8 cellular contexts compared by ENCODE assay signal in genomic region chr11:118912742-118913410, GRCh38. TPM values are rescaled to one million over a fixed set of nuclear protein-coding genes. Genes with fewer than 3 reads are reported as not detected.
DNase-seq lines count a peak whose midpoint lies in the region; ATAC-seq and TF ChIP-seq lines count a peak whose summit lies in the region.

No MANE protein-coding gene starts in this region.

- no peak for TF ChIP-seq CTCF in activated CD8-positive, alpha-beta T cell treated with anti-CD3 and anti-CD28 coated beads for 36 hours (IDR thresholded peaks at IDR 0.05)
- TF ChIP-seq CTCF in testis (IDR thresholded peaks at IDR 0.05), result no peak

- H3K4me1 ChIP-seq in testis, result peaks cover 100% of the 10 kb centered on the region

- no peaks in the 10 kb centered on the region for H3K27me3 Mint-ChIP-seq in activated CD4-positive, alpha-beta T cell treated with anti-CD3 and anti-CD28 coated beads, Interleukin-2, amount 10 ng/mL, durations not matched to agents 24 days and 14 days
- H3K27me3 Mint-ChIP-seq in activated CD8-positive, alpha-beta T cell treated with anti-CD3 and anti-CD28 coated beads for 36 hours, result no peaks in the 10 kb centered on the region

- peaks cover 72% of the 10 kb centered on the region for H3K4me1 Mint-ChIP-seq in activated CD4-positive, alpha-beta T cell treated with anti-CD3 and anti-CD28 coated beads, Interleukin-2, amount 10 ng/mL, durations not matched to agents 24 days and 14 days
- H3K4me1 Mint-ChIP-seq in activated CD8-positive, alpha-beta T cell treated with anti-CD3 and anti-CD28 coated beads for 36 hours (ENCODE audit: low read depth), result peaks cover 77% of the 10 kb centered on the region

- peak overlapping the region; percentile 82 for H3K4me3 Mint-ChIP-seq in activated CD4-positive, alpha-beta T cell treated with anti-CD3 and anti-CD28 coated beads, Interleukin-2, amount 10 ng/mL, durations not matched to agents 24 days and 14 days
- peak overlapping the region; percentile 81 for H3K4me3 Mint-ChIP-seq in activated CD8-positive, alpha-beta T cell treated with anti-CD3 and anti-CD28 coated beads for 36 hours

- no peak for TF ChIP-seq POLR2A in testis (IDR thresholded peaks at IDR 0.05)

- CTCF ChIA-PET in activated CD8-positive, alpha-beta T cell treated with anti-CD3 and anti-CD28 coated beads for 36 hours (lab: Charles Lee), result interaction anchor here (0.6 to 3.6 kb wide), 11 partner anchors 24 to 254 kb away, joined by 3 to 17 read pairs (median 3); partner anchors contain the start of genes DDX6 and VPS11

- no peak for ATAC-seq in activated CD8-positive, alpha-beta T cell treated with anti-CD3 and anti-CD28 coated beads for 36 hours
- ATAC-seq in HG02885 (IDR thresholded peaks at IDR 0.05; ENCODE audit: poor library complexity, unreplicated experiment), result no peak

- intact Hi-C loops in activated CD4-positive, alpha-beta T cell treated with anti-CD3 and anti-CD28 coated beads, Interleukin-2, amount 10 ng/mL, durations not matched to agents 24 days and 14 days (cut with micrococcal nuclease), result loop anchor here (5.0 kb wide), 1 partner anchor 424 kb away; no protein-coding TSS in a partner anchor
- intact Hi-C loops in activated CD8-positive, alpha-beta T cell treated with anti-CD3 and anti-CD28 coated beads for 36 hours (cut with micrococcal nuclease), result loop anchor here (2.0 kb wide), 1 partner anchor 18 kb away; no protein-coding TSS in a partner anchor
- intact Hi-C loops in testis (cut with DNase I; ENCODE audit: low total_unique reads), result no loop called here

- POLR2A ChIA-PET in activated CD8-positive, alpha-beta T cell treated with anti-CD3 and anti-CD28 coated beads for 36 hours (lab: Charles Lee), result interaction anchor here (0.5 to 2.5 kb wide), 10 partner anchors 18 to 179 kb away, joined by 3 to 23 read pairs (median 4); partner anchors contain the start of genes CENATAC and DDX6

- no peak overlapping the region for H3K4me3 ChIP-seq in testis

- 33 to 67% methylated on average over 3 to 12 of the region's 12 CpGs for WGBS in testis, 2 donors

- no peaks in the 10 kb centered on the region for H3K27me3 ChIP-seq in testis

- H3K9me3 ChIP-seq in testis, result no peaks in the 10 kb centered on the region

- peak overlapping the region; percentile 83 to 94 for H3K27ac ChIP-seq in testis

- H3K36me3 ChIP-seq in testis (ENCODE audit: low read depth, missing control alignments), result no peaks in the 10 kb centered on the region

- H3K36me3 Mint-ChIP-seq in activated CD4-positive, alpha-beta T cell treated with anti-CD3 and anti-CD28 coated beads, Interleukin-2, amount 10 ng/mL, durations not matched to agents 24 days and 14 days (ENCODE audit: low read depth), result peaks cover 17% of the 10 kb centered on the region
- H3K36me3 Mint-ChIP-seq in activated CD8-positive, alpha-beta T cell treated with anti-CD3 and anti-CD28 coated beads for 36 hours (ENCODE audit: low read depth), result peaks cover 7% of the 10 kb centered on the region

- peak overlapping the region; percentile 93 for H3K27ac Mint-ChIP-seq in activated CD4-positive, alpha-beta T cell treated with anti-CD3 and anti-CD28 coated beads, Interleukin-2, amount 10 ng/mL, durations not matched to agents 24 days and 14 days
- peak overlapping the region; percentile 99 for H3K27ac Mint-ChIP-seq in activated CD8-positive, alpha-beta T cell treated with anti-CD3 and anti-CD28 coated beads for 36 hours

- DNase-seq in activated CD4-positive, alpha-beta T cell treated with anti-CD3 and anti-CD28 coated beads, Interleukin-2, amount 10 ng/mL, durations not matched to agents 24 days and 14 days, result peak; percentile 75
- DNase-seq in activated CD4-positive, alpha-beta T cell treated with anti-CD3 and anti-CD28 coated beads for 1 hour, result no peak
- peak; percentile 79 for DNase-seq in activated CD8-positive, alpha-beta T cell treated with anti-CD3 and anti-CD28 coated beads for 36 hours
- DNase-seq in islet precursor cell (peak; percentile 81), testis (no peak), NCI-H774 (lab: John Stamatoyannopoulos, UW) (no peak), medulla oblongata (ENCODE audit: extremely low spot score) (no peak)

- no peaks in the 10 kb centered on the region for H3K9me3 Mint-ChIP-seq in activated CD4-positive, alpha-beta T cell treated with anti-CD3 and anti-CD28 coated beads, Interleukin-2, amount 10 ng/mL, durations not matched to agents 24 days and 14 days
- H3K9me3 Mint-ChIP-seq in activated CD8-positive, alpha-beta T cell treated with anti-CD3 and anti-CD28 coated beads for 36 hours, result no peaks in the 10 kb centered on the region

RNA-seq across cellular contexts. Expression of gene BCL9L, which starts 12.8 kb away (rescaled TPM):
- 25.1 and 28.5 TPM in 2 replicates for total RNA-seq in activated CD4-positive, alpha-beta T cell treated with anti-CD3 and anti-CD28 coated beads, Interleukin-2, amount 10 ng/mL, durations not matched to agents 24 days and 14 days
- 10 to 100 TPM; 35.9 to 38.8 TPM for total RNA-seq in activated CD8-positive, alpha-beta T cell treated with anti-CD3 and anti-CD28 coated beads for 36 hours
- 10 to 100 TPM; 37.0 to 38.9 TPM for total RNA-seq in testis
- 30.7 TPM for polyA plus RNA-seq in testis (ENCODE audit: insufficient read depth, low read depth, low replicate concordance)

RNA-seq across cellular contexts. Expression of gene CXCR5, which starts 29.2 kb away (rescaled TPM):
- total RNA-seq in activated CD4-positive, alpha-beta T cell treated with anti-CD3 and anti-CD28 coated beads, Interleukin-2, amount 10 ng/mL, durations not matched to agents 24 days and 14 days, result 6.1 and 6.4 TPM in 2 replicates
- total RNA-seq in activated CD8-positive, alpha-beta T cell treated with anti-CD3 and anti-CD28 coated beads for 36 hours, result under 1 TPM; 0.60 to 0.92 TPM
- under 1 TPM in 1 of 2 donors, not detected in 1; 0.06 TPM for total RNA-seq in testis
- polyA plus RNA-seq in testis (ENCODE audit: insufficient read depth, low read depth, low replicate concordance), result 0.22 TPM

RNA-seq across cellular contexts. Expression of gene UPK2, which starts 43.2 kb away (rescaled TPM):
- not detected in 2 replicates for total RNA-seq in activated CD4-positive, alpha-beta T cell treated with anti-CD3 and anti-CD28 coated beads, Interleukin-2, amount 10 ng/mL, durations not matched to agents 24 days and 14 days
- total RNA-seq in activated CD8-positive, alpha-beta T cell treated with anti-CD3 and anti-CD28 coated beads for 36 hours, result 1 to 10 TPM; 1.5 to 2.2 TPM
- total RNA-seq in testis, result under 1 TPM in 1 of 2 donors, not detected in 1; 0.68 TPM
- polyA plus RNA-seq in testis (ENCODE audit: insufficient read depth, low read depth, low replicate concordance), result 0.50 TPM

RNA-seq across cellular contexts. Expression of gene FOXR1, which starts 58.7 kb away (rescaled TPM):
- total RNA-seq in activated CD4-positive, alpha-beta T cell treated with anti-CD3 and anti-CD28 coated beads, Interleukin-2, amount 10 ng/mL, durations not matched to agents 24 days and 14 days, result not detected in 2 replicates
- not detected for total RNA-seq in activated CD8-positive, alpha-beta T cell treated with anti-CD3 and anti-CD28 coated beads for 36 hours
- total RNA-seq in testis, result 1 to 10 TPM; 5.0 to 8.9 TPM
- 7.3 TPM for polyA plus RNA-seq in testis (ENCODE audit: insufficient read depth, low read depth, low replicate concordance)

Comparison
In these comparisons a context has a peak if more than half of its experiments do, and no peak if none do; other contexts are left out.
1. DNase-seq: peak in activated CD4-positive, alpha-beta T cell treated with anti-CD3 and anti-CD28 coated beads, Interleukin-2, amount 10 ng/mL, durations not matched to agents 24 days and 14 days (single experiment), activated CD8-positive, alpha-beta T cell treated with anti-CD3 and anti-CD28 coated beads for 36 hours (single experiment) and islet precursor cell (single experiment); none in activated CD4-positive, alpha-beta T cell treated with anti-CD3 and anti-CD28 coated beads for 1 hour (single experiment), testis (single experiment), NCI-H774 (single experiment) and medulla oblongata (single experiment).